In genomic region chr4:24892778-24893177, GRCh38 we compare ENCODE assay signal across 27 cellular contexts. TPM values are rescaled to one million over a fixed set of nuclear protein-coding genes. Genes with fewer than 3 reads are reported as not detected.
"Had no signal": no experiment of that assay in that cellular context is flagged by ENCODE, and none has a peak within 500 bp of the region (broad histone marks: within the 10 kb centered on the region; RNA-seq: fewer than 3 reads in every experiment).

No MANE protein-coding gene starts in this region.

- H3K4me3 ChIP-seq: neural progenitor cell, ovary, prostate gland, skin epidermis, smooth muscle cell, spleen, suprapubic skin, testis, tibial artery, transverse colon, upper lobe of right lung, uterus had no signal

- H3K4me2 ChIP-seq: neural progenitor cell, smooth muscle cell had no signal

- H3K27ac ChIP-seq: neural progenitor cell, ovary, parathyroid adenoma, prostate gland, skin epidermis, spleen, suprapubic skin, testis, tibial artery, transverse colon, upper lobe of right lung, uterus had no signal

- H3K79me2 ChIP-seq: parathyroid adenoma had no signal

- H3K4me1 ChIP-seq: neural progenitor cell, parathyroid adenoma, prostate gland, spleen, suprapubic skin, upper lobe of right lung, uterus had no signal

- H3K9ac ChIP-seq: neural progenitor cell, parathyroid adenoma had no signal

- H3K9me3 ChIP-seq: ovary, prostate gland, spleen, suprapubic skin, testis, tibial artery, transverse colon, upper lobe of right lung, uterus had no signal

- H3K27me3 ChIP-seq: neural progenitor cell, ovary, spleen, suprapubic skin, testis, tibial artery, transverse colon, upper lobe of right lung, uterus had no signal

- H2AFZ ChIP-seq: neural progenitor cell, parathyroid adenoma had no signal

- H3K36me3 ChIP-seq: neural progenitor cell, ovary, prostate gland, spleen, suprapubic skin, transverse colon, uterus had no signal

- DNase-seq: naive thymus-derived CD4-positive, alpha-beta T cell; natural killer cell; occipital lobe; ovary; posterior cingulate gyrus; right cardiac atrium; spleen; stimulated activated CD4-positive, alpha-beta T cell treated with anti-CD3 and anti-CD28 coated beads, Interleukin-12 subunit alpha, Interleukin-12 subunit beta, amount 100 ng/mL, for 4 hours; stimulated activated CD4-positive, alpha-beta T cell treated with anti-CD3 and anti-CD28 coated beads, Interleukin-1b, Interleukin-23, amount 100 ng/mL, for 48 hours; stimulated activated CD4-positive, alpha-beta T cell treated with anti-CD3 and anti-CD28 coated beads, Interleukin-4, amount 100 ng/mL, for 1 hour; stimulated activated CD4-positive, alpha-beta T cell treated with anti-CD3 and anti-CD28 coated beads, Interleukin-4, amount 100 ng/mL, for 4 hours; stimulated activated CD8-positive, alpha-beta memory T cell treated with anti-CD3 and anti-CD28 coated beads, Interleukin-4, amount 100 ng/mL, for 48 hours; stimulated activated naive CD4-positive, alpha-beta T cell; stimulated activated naive CD8-positive, alpha-beta T cell treated with anti-CD3 and anti-CD28 coated beads, Interleukin-15, amount 100 ng/mL, for 72 hours; stimulated activated naive CD8-positive, alpha-beta T cell treated with anti-CD3 and anti-CD28 coated beads, Interleukin-15, Interleukin-2, amounts not matched to agents 100 U/mL and 50 U/mL, for 24 hours; substantia nigra; testis; tibial artery; transverse colon; upper lobe of right lung; uterus had no signal

RNA-seq across cellular contexts. Expression of gene CCDC149, which starts 20.1 kb away (rescaled TPM):
- polyA plus RNA-seq: naive thymus-derived CD4-positive, alpha-beta T cell had no signal
